6 cellular contexts compared by ENCODE assay signal in the genomic region with DNA sequence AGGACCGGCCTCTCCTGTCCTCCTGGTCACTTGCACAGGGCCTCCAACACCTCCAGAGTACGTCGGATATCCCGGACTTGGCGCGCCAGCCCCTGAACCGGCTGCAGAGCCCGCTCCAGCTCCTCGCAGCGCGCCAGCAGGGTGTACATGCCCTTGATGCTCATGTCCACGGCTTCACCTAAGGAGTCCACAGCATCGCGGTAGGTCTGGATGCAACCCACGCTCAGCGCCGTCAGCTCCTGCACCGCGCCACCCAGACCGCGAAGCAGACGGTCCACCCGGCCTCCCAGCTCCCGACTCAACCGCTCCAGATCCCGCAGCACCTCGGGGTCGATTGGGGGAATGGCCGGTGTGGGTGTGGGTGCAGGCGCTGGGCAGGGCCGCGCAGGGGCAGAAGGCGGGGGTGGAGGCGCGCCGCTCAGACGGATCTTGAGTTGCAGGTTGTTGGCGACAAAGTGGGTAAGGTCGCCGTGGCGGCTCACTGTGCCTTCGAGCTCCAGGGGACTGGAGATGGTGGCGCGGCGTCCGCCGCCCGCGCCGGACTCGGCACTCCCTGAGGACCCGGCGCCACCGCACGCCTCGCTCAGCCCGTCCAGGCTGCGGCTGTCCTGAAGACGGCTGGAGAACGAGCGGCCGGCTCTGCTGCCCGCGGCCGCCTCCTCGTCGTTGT. TPM values are rescaled to one million over a fixed set of nuclear protein-coding genes. Genes with fewer than 3 reads are reported as not detected.
A peak's percentile ranks its signal among the peaks of the same experiment; 100 is the strongest.
DNase-seq lines count a peak whose midpoint lies in the region; ATAC-seq and TF ChIP-seq lines count a peak whose summit lies in the region.

No MANE protein-coding gene starts in this region.

- H3K4me3 ChIP-seq in liver (ENCODE audit: low read depth in 1 of 3, low read length in 3 of 3), result peak overlapping the region; percentile 75 to 82 (median 78)

- H3K4me3 Mint-ChIP-seq in activated T-helper 2 cell treated with anti-CD3 and anti-CD28 coated beads, Interferon-gamma antibody, Interleukin-2, Interleukin-4, amounts not matched to agents 10 μg/mL and 5 μg/mL and 100 μg/mL, durations not matched to agents 14 hours and 24 hours and 36 hours (ENCODE audit: low read depth), result no peak overlapping the region

- WGBS in liver, result 6% methylated on average over 67 of the region's 67 CpGs

- peak overlapping the region in 1 of 2 donors; percentile 47 for H3K9ac ChIP-seq in liver (ENCODE audit: low read depth in 1 of 2, low read length in 2 of 2)

- TF ChIP-seq RAD21 in liver (IDR thresholded peaks at IDR 0.05), result no peak

- H3K27me3 ChIP-seq in liver (ENCODE audit: control insufficient read depth in 4 of 4, insufficient read depth in 4 of 4, low read length in 3 of 4), result no peaks in the 10 kb centered on the region

- peak overlapping the region; percentile 50 for H3K27ac Mint-ChIP-seq in activated T-helper 2 cell treated with anti-CD3 and anti-CD28 coated beads, Interferon-gamma antibody, Interleukin-2, Interleukin-4, amounts not matched to agents 10 μg/mL and 5 μg/mL and 100 μg/mL, durations not matched to agents 14 hours and 24 hours and 36 hours

- ATAC-seq in GM21390 (IDR thresholded peaks at IDR 0.05; ENCODE audit: unreplicated experiment), result peak; percentile 1
- no peak for ATAC-seq in GM18909 (IDR thresholded peaks at IDR 0.05; ENCODE audit: poor library complexity, unreplicated experiment)

- no peaks in the 10 kb centered on the region for H3K36me3 ChIP-seq in liver (ENCODE audit: control insufficient read depth in 4 of 4, insufficient read depth in 3 of 4, low read depth in 1 of 4, low read length in 3 of 4)

- H3K27me3 Mint-ChIP-seq in activated T-helper 2 cell treated with anti-CD3 and anti-CD28 coated beads, Interferon-gamma antibody, Interleukin-2, Interleukin-4, amounts not matched to agents 10 μg/mL and 5 μg/mL and 100 μg/mL, durations not matched to agents 14 hours and 24 hours and 36 hours (ENCODE audit: low read depth), result no peaks in the 10 kb centered on the region

- no peak for TF ChIP-seq CTCF in liver (IDR thresholded peaks at IDR 0.05; ENCODE audit: low read depth, low read length, missing input control)

- H3K36me3 Mint-ChIP-seq in activated T-helper 2 cell treated with anti-CD3 and anti-CD28 coated beads, Interferon-gamma antibody, Interleukin-2, Interleukin-4, amounts not matched to agents 10 μg/mL and 5 μg/mL and 100 μg/mL, durations not matched to agents 14 hours and 24 hours and 36 hours (ENCODE audit: low read depth), result no peaks in the 10 kb centered on the region

- H3K4me1 Mint-ChIP-seq in activated T-helper 2 cell treated with anti-CD3 and anti-CD28 coated beads, Interferon-gamma antibody, Interleukin-2, Interleukin-4, amounts not matched to agents 10 μg/mL and 5 μg/mL and 100 μg/mL, durations not matched to agents 14 hours and 24 hours and 36 hours (ENCODE audit: low read depth), result peaks cover 11% of the 10 kb centered on the region

- no peaks in the 10 kb centered on the region for H3K9me3 ChIP-seq in liver (ENCODE audit: control insufficient read depth in 4 of 4, low read length in 3 of 4)

- H3K4me1 ChIP-seq in liver (ENCODE audit: control insufficient read depth in 4 of 4, insufficient read depth in 4 of 4, low read length in 3 of 4), result peaks cover 12 to 58% (median 31%) of the 10 kb centered on the region in 4 donors

- H3K27ac ChIP-seq in liver (ENCODE audit: low read depth in 1 of 2, low read length in 2 of 2), result peak overlapping the region; percentile 73 to 85

- intact Hi-C loops in activated T-helper 2 cell treated with anti-CD3 and anti-CD28 coated beads, Interferon-gamma antibody, Interleukin-2, Interleukin-4, amounts not matched to agents 10 μg/mL and 5 μg/mL and 100 μg/mL, durations not matched to agents 14 hours and 24 hours and 36 hours (cut with micrococcal nuclease), result no loop called here

- H3K9me3 Mint-ChIP-seq in activated T-helper 2 cell treated with anti-CD3 and anti-CD28 coated beads, Interferon-gamma antibody, Interleukin-2, Interleukin-4, amounts not matched to agents 10 μg/mL and 5 μg/mL and 100 μg/mL, durations not matched to agents 14 hours and 24 hours and 36 hours, result no peaks in the 10 kb centered on the region

- DNase-seq in activated T-helper 2 cell treated with anti-CD3 and anti-CD28 coated beads, Interferon-gamma antibody, Interleukin-2, Interleukin-4, amounts not matched to agents 10 μg/mL and 5 μg/mL and 100 μg/mL, durations not matched to agents 14 hours and 24 hours and 36 hours (ENCODE audit: low spot score), result peak; percentile 37
- DNase-seq in NCI-H2081 treated with DMSO at 0.1 percent for 48 hours (lab: John Stamatoyannopoulos, UW), result no peak
- DNase-seq in medulla oblongata (ENCODE audit: extremely low spot score), result no peak

TF ChIP-seq in liver, 16 proteins besides CTCF, POLR2A, EP300 and RAD21 (continues in another document):
- no peak for TF ChIP-seq FOXA2 (IDR thresholded peaks at IDR 0.05)
- TF ChIP-seq, protein P1, sequence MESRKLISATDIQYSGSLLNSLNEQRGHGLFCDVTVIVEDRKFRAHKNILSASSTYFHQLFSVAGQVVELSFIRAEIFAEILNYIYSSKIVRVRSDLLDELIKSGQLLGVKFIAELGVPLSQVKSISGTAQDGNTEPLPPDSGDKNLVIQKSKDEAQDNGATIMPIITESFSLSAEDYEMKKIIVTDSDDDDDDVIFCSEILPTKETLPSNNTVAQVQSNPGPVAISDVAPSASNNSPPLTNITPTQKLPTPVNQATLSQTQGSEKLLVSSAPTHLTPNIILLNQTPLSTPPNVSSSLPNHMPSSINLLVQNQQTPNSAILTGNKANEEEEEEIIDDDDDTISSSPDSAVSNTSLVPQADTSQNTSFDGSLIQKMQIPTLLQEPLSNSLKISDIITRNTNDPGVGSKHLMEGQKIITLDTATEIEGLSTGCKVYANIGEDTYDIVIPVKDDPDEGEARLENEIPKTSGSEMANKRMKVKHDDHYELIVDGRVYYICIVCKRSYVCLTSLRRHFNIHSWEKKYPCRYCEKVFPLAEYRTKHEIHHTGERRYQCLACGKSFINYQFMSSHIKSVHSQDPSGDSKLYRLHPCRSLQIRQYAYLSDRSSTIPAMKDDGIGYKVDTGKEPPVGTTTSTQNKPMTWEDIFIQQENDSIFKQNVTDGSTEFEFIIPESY (IDR thresholded peaks at IDR 0.05), result no peak
- TF ChIP-seq, protein P2, sequence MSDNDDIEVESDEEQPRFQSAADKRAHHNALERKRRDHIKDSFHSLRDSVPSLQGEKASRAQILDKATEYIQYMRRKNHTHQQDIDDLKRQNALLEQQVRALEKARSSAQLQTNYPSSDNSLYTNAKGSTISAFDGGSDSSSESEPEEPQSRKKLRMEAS (IDR thresholded peaks at IDR 0.05), result no peak
- TF ChIP-seq SP1 (IDR thresholded peaks at IDR 0.05), result no peak
- TF ChIP-seq HNF4G (IDR thresholded peaks at IDR 0.05), result no peak
- TF ChIP-seq, protein P3, sequence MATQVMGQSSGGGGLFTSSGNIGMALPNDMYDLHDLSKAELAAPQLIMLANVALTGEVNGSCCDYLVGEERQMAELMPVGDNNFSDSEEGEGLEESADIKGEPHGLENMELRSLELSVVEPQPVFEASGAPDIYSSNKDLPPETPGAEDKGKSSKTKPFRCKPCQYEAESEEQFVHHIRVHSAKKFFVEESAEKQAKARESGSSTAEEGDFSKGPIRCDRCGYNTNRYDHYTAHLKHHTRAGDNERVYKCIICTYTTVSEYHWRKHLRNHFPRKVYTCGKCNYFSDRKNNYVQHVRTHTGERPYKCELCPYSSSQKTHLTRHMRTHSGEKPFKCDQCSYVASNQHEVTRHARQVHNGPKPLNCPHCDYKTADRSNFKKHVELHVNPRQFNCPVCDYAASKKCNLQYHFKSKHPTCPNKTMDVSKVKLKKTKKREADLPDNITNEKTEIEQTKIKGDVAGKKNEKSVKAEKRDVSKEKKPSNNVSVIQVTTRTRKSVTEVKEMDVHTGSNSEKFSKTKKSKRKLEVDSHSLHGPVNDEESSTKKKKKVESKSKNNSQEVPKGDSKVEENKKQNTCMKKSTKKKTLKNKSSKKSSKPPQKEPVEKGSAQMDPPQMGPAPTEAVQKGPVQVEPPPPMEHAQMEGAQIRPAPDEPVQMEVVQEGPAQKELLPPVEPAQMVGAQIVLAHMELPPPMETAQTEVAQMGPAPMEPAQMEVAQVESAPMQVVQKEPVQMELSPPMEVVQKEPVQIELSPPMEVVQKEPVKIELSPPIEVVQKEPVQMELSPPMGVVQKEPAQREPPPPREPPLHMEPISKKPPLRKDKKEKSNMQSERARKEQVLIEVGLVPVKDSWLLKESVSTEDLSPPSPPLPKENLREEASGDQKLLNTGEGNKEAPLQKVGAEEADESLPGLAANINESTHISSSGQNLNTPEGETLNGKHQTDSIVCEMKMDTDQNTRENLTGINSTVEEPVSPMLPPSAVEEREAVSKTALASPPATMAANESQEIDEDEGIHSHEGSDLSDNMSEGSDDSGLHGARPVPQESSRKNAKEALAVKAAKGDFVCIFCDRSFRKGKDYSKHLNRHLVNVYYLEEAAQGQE (IDR thresholded peaks at IDR 0.05), result no peak
- TF ChIP-seq RXRA (IDR thresholded peaks at IDR 0.05), result no peak
- TF ChIP-seq NR2F2 (IDR thresholded peaks at IDR 0.05), result no peak

RNA-seq across cellular contexts. Expression of a gene that starts 0.8 kb away (rescaled TPM):
- total RNA-seq in activated T-helper 2 cell treated with anti-CD3 and anti-CD28 coated beads, Interferon-gamma antibody, Interleukin-2, Interleukin-4, amounts not matched to agents 10 μg/mL and 5 μg/mL and 100 μg/mL, durations not matched to agents 14 hours and 24 hours and 36 hours, result 7.8 and 8.0 TPM in 2 replicates
- total RNA-seq in liver, result 1 to 10 TPM; 5.1 to 6.8 TPM
- 1 to 10 TPM; 4.1 to 6.4 TPM for polyA plus RNA-seq in liver

RNA-seq across cellular contexts. Expression of a gene that starts 13.0 kb away (rescaled TPM):
- 18.7 and 25.0 TPM in 2 replicates for total RNA-seq in activated T-helper 2 cell treated with anti-CD3 and anti-CD28 coated beads, Interferon-gamma antibody, Interleukin-2, Interleukin-4, amounts not matched to agents 10 μg/mL and 5 μg/mL and 100 μg/mL, durations not matched to agents 14 hours and 24 hours and 36 hours
- total RNA-seq in liver, result 1 to 10 TPM; 4.5 to 8.4 TPM
- polyA plus RNA-seq in liver, result 1 to 10 TPM; 3.0 to 3.9 TPM

RNA-seq across cellular contexts. Expression of a gene that starts 21.2 kb away (rescaled TPM):
- total RNA-seq in activated T-helper 2 cell treated with anti-CD3 and anti-CD28 coated beads, Interferon-gamma antibody, Interleukin-2, Interleukin-4, amounts not matched to agents 10 μg/mL and 5 μg/mL and 100 μg/mL, durations not matched to agents 14 hours and 24 hours and 36 hours, result 113 TPM in 2 replicates
- 10 to 100 TPM in 1 of 2 donors, under 1 TPM in 1; 0.42 to 25.9 TPM for total RNA-seq in liver
- polyA plus RNA-seq in liver, result 1 to 10 TPM; 1.8 to 4.3 TPM

RNA-seq across cellular contexts. Expression of a gene that starts 26.4 kb away (rescaled TPM):
- 44.6 and 44.7 TPM in 2 replicates for total RNA-seq in activated T-helper 2 cell treated with anti-CD3 and anti-CD28 coated beads, Interferon-gamma antibody, Interleukin-2, Interleukin-4, amounts not matched to agents 10 μg/mL and 5 μg/mL and 100 μg/mL, durations not matched to agents 14 hours and 24 hours and 36 hours
- total RNA-seq in liver, result 1 to 10 TPM; 4.2 to 9.0 TPM
- polyA plus RNA-seq in liver, result 10 to 100 TPM; 11.4 to 25.9 TPM

RNA-seq across cellular contexts. Expression of a gene that starts 37.0 kb away (rescaled TPM):
- total RNA-seq in activated T-helper 2 cell treated with anti-CD3 and anti-CD28 coated beads, Interferon-gamma antibody, Interleukin-2, Interleukin-4, amounts not matched to agents 10 μg/mL and 5 μg/mL and 100 μg/mL, durations not matched to agents 14 hours and 24 hours and 36 hours, result 41.8 and 43.2 TPM in 2 replicates
- 10 to 100 TPM; 10.1 to 71.6 TPM for total RNA-seq in liver
- 10 to 100 TPM; 24.9 to 34.6 TPM for polyA plus RNA-seq in liver
